8 cellular contexts compared by ENCODE assay signal in the genomic region with DNA sequence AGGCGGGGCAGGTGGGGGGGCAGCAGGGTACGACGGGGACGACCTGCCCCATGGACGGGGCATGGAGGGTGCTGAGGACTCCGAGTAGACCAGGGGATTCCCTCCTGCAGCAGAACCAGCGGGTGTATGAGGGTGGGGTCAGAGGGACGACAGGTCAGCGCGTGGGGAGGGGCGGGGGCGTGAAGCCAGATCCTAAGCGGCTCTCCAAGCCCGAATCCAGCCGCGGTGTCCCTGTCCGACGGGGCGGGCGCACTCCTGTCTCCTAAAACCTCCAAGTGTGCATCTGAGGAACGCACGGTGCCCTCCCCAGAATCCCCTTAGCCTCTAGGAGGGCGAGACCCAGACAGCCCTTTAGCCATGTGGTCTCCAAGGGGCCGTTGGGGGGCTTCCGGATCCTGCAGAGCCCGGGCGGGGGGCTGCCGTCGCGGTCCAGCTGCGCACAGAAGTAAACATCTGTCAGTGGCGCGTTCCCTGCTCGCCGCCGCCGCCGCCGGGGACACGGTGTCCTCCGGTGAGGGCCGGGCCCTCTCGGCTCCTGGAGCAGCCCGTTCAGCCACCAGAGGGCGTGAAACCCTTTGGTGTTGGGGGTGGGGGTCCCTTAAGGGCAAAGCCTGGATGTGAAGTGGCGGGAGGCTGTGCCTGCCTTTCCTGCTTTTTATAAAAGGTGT. TPM values are rescaled to one million over a fixed set of nuclear protein-coding genes. Genes with fewer than 3 reads are reported as not detected.
DNase-seq lines count a peak whose midpoint lies in the region; ATAC-seq and TF ChIP-seq lines count a peak whose summit lies in the region.

No MANE protein-coding gene starts in this region.

- POLR2A ChIA-PET in activated CD8-positive, alpha-beta T cell treated with anti-CD3 and anti-CD28 coated beads for 36 hours (lab: Charles Lee): no interaction called here
- POLR2A ChIA-PET in naive thymus-derived CD4-positive, alpha-beta T cell (lab: Charles Lee): no interaction called here

- H3K4me3 ChIP-seq in AG09309 (ENCODE audit: control insufficient read depth, low read depth, low read length): no peak overlapping the region
- no peak overlapping the region for H3K4me3 ChIP-seq in GM23248
- H3K4me3 ChIP-seq in epithelial cell of proximal tubule (ENCODE audit: low read depth, low read length): peak overlapping the region; percentile 35
- no peak overlapping the region for H3K4me3 ChIP-seq in naive thymus-derived CD4-positive, alpha-beta T cell (ENCODE audit: low read length)

- TF ChIP-seq CTCF in AG09309 (IDR thresholded peaks at IDR 0.05; ENCODE audit: control insufficient read depth, insufficient read depth, low read depth, low read length, missing control alignments) (peak; percentile 72), epithelial cell of proximal tubule (conservative IDR thresholded peaks at IDR 0.05; ENCODE audit: low read depth, low read length) (peak; percentile 82)
- peak; percentile 63 for TF ChIP-seq CTCF in activated CD8-positive, alpha-beta T cell treated with anti-CD3 and anti-CD28 coated beads for 36 hours (IDR thresholded peaks at IDR 0.05)

- H3K27ac Mint-ChIP-seq in activated CD8-positive, alpha-beta T cell treated with anti-CD3 and anti-CD28 coated beads for 36 hours: no peak overlapping the region
- H3K27ac Mint-ChIP-seq in naive thymus-derived CD4-positive, alpha-beta T cell: peak overlapping the region in 3 of 9 donors; percentile 4 to 72 (median 41)

- no peaks in the 10 kb centered on the region for H3K79me2 ChIP-seq in GM23248 (ENCODE audit: insufficient read depth)

- peaks cover 18% of the 10 kb centered on the region for H3K27me3 Mint-ChIP-seq in activated CD8-positive, alpha-beta T cell treated with anti-CD3 and anti-CD28 coated beads for 36 hours
- peaks cover 3 to 39% (median 12%) of the 10 kb centered on the region in 5 donors for H3K27me3 Mint-ChIP-seq in naive thymus-derived CD4-positive, alpha-beta T cell

- CTCF ChIA-PET in activated CD8-positive, alpha-beta T cell treated with anti-CD3 and anti-CD28 coated beads for 36 hours (lab: Charles Lee): interaction anchor here (1.4 to 1.6 kb wide), 2 partner anchors 22 to 217 kb away, joined by 4 to 8 read pairs; no protein-coding TSS in a partner anchor
- CTCF ChIA-PET in naive thymus-derived CD4-positive, alpha-beta T cell (lab: Charles Lee): interaction anchor here (1.1 kb wide), 1 partner anchor 217 kb away, joined by 6 read pairs; no protein-coding TSS in a partner anchor

- H3K4me1 Mint-ChIP-seq in activated CD8-positive, alpha-beta T cell treated with anti-CD3 and anti-CD28 coated beads for 36 hours (ENCODE audit: low read depth): peaks cover 22% of the 10 kb centered on the region
- peaks cover 7 to 24% (median 21%) of the 10 kb centered on the region in 7 donors for H3K4me1 Mint-ChIP-seq in naive thymus-derived CD4-positive, alpha-beta T cell

- intact Hi-C loops in activated CD8-positive, alpha-beta T cell treated with anti-CD3 and anti-CD28 coated beads for 36 hours (cut with micrococcal nuclease): loop anchor here (10.0 kb wide), 1 partner anchor 99 kb away; a partner anchor contains a TSS
- intact Hi-C loops in naive thymus-derived CD4-positive, alpha-beta T cell (cut with micrococcal nuclease): loop anchor here in 1 of 2 donors (2.0 kb wide), 1 partner anchor 15 kb away; a partner anchor contains a TSS

- H3K4me3 Mint-ChIP-seq in activated CD8-positive, alpha-beta T cell treated with anti-CD3 and anti-CD28 coated beads for 36 hours: peak overlapping the region; percentile 52
- H3K4me3 Mint-ChIP-seq in naive thymus-derived CD4-positive, alpha-beta T cell: peak overlapping the region in 9 of 10 donors; percentile 18 to 84 (median 59)

- H3K36me3 Mint-ChIP-seq in activated CD8-positive, alpha-beta T cell treated with anti-CD3 and anti-CD28 coated beads for 36 hours (ENCODE audit: low read depth): no peaks in the 10 kb centered on the region
- peaks cover 0 to 1% (median 0%) of the 10 kb centered on the region in 5 donors for H3K36me3 Mint-ChIP-seq in naive thymus-derived CD4-positive, alpha-beta T cell

- ATAC-seq in activated CD8-positive, alpha-beta T cell treated with anti-CD3 and anti-CD28 coated beads for 36 hours: no peak
- peak; percentile 21 for ATAC-seq in naive thymus-derived CD4-positive, alpha-beta T cell
- no peak for ATAC-seq in HG03045 (IDR thresholded peaks at IDR 0.05; ENCODE audit: unreplicated experiment)

- H3K4me2 ChIP-seq in GM23248 (ENCODE audit: unreplicated experiment): no peak overlapping the region

- H3K9me3 Mint-ChIP-seq in activated CD8-positive, alpha-beta T cell treated with anti-CD3 and anti-CD28 coated beads for 36 hours: no peaks in the 10 kb centered on the region
- H3K9me3 Mint-ChIP-seq in naive thymus-derived CD4-positive, alpha-beta T cell: peaks cover 0 to 1% (median 0%) of the 10 kb centered on the region in 11 donors

- H3K9ac ChIP-seq in GM23248: no peak overlapping the region

- H3K9me3 ChIP-seq in GM23248 (ENCODE audit: low read depth): no peaks in the 10 kb centered on the region
- no peaks in the 10 kb centered on the region for H3K9me3 ChIP-seq in naive thymus-derived CD4-positive, alpha-beta T cell (ENCODE audit: control insufficient read depth in 2 of 3, low read length in 3 of 3)

- DNase-seq in AG09309 (ENCODE audit: low read depth): no peak
- DNase-seq in GM23248: peak; percentile 71
- DNase-seq in NCI-H510A (lab: John Stamatoyannopoulos, UW): peak; percentile 78
- peak; percentile 73 for DNase-seq in activated CD8-positive, alpha-beta T cell treated with anti-CD3 and anti-CD28 coated beads for 36 hours
- no peak for DNase-seq in epithelial cell of proximal tubule (ENCODE audit: low read depth)
- peak; percentile 44 to 66 (median 60) for DNase-seq in naive thymus-derived CD4-positive, alpha-beta T cell
- DNase-seq in A172 (ENCODE audit: low spot score): no peak

- H3K4me1 ChIP-seq in GM23248 (ENCODE audit: insufficient read depth): no peaks in the 10 kb centered on the region
- peaks cover 13 to 20% of the 10 kb centered on the region in 2 donors for H3K4me1 ChIP-seq in naive thymus-derived CD4-positive, alpha-beta T cell (ENCODE audit: control insufficient read depth in 2 of 2, insufficient read depth in 2 of 2, low read length in 2 of 2)

- 7% methylated on average over 33 to 46 of the region's 46 CpGs for WGBS in GM23248 (ENCODE audit: low coverage in 1 of 2, low lambda C conversion rate in 2 of 2, missing lambda C conversion rate in 2 of 2), 2 experiments

- no peaks in the 10 kb centered on the region for H3F3A ChIP-seq in GM23248 (ENCODE audit: insufficient read depth)

- in situ Hi-C loops in GM23248 (cut with MboI): no loop called here

- no peaks in the 10 kb centered on the region for H3K36me3 ChIP-seq in GM23248 (ENCODE audit: low read depth)
- no peaks in the 10 kb centered on the region for H3K36me3 ChIP-seq in naive thymus-derived CD4-positive, alpha-beta T cell (ENCODE audit: control insufficient read depth in 2 of 3, insufficient read depth in 3 of 3, low read length in 3 of 3)

- no peak overlapping the region for H3K27ac ChIP-seq in GM23248
- peak overlapping the region; percentile 21 for H3K27ac ChIP-seq in naive thymus-derived CD4-positive, alpha-beta T cell (ENCODE audit: low read depth, low read length)

- H4K20me1 ChIP-seq in GM23248 (ENCODE audit: insufficient read depth): no peaks in the 10 kb centered on the region

- no peaks in the 10 kb centered on the region for H3K9me2 ChIP-seq in GM23248 (ENCODE audit: insufficient read depth)

- no peak overlapping the region for H2AFZ ChIP-seq in GM23248

- peaks cover 15% of the 10 kb centered on the region for H3K27me3 ChIP-seq in GM23248 (replicated peaks; ENCODE audit: insufficient read depth)
- H3K27me3 ChIP-seq in naive thymus-derived CD4-positive, alpha-beta T cell (ENCODE audit: control insufficient read depth in 2 of 2, insufficient read depth in 2 of 2, low read length in 2 of 2): no peaks in the 10 kb centered on the region

RNA-seq across cellular contexts. Expression of a gene that starts 0.7 kb away (rescaled TPM):
- total RNA-seq in GM23248 (2014; rRNA removed; shearing (Covaris generic)): not detected in 2 replicates
- polyA plus RNA-seq in GM23248 (2016; fragmentation: Nextera tagmentation; extraction: Ambion mirVana): not detected in 2 replicates
- total RNA-seq in activated CD8-positive, alpha-beta T cell treated with anti-CD3 and anti-CD28 coated beads for 36 hours: under 1 TPM in 1 of 2 experiments, not detected in 1; 0.72 TPM
- 0.69 and 0.94 TPM in 2 replicates for total RNA-seq in epithelial cell of proximal tubule
- total RNA-seq in naive thymus-derived CD4-positive, alpha-beta T cell: 1 to 10 TPM in 1 of 5 experiments, under 1 TPM in 3, not detected in 1; 0.19 to 1.0 (median 0.81) TPM
- polyA plus RNA-seq in naive thymus-derived CD4-positive, alpha-beta T cell: under 1 TPM; 0.21 to 0.64 TPM
- total RNA-seq in A172 (2014; rRNA removed; shearing (Covaris generic)): 1.4 TPM in 1 of 2 replicates, not detected in the other

RNA-seq across cellular contexts. Expression of a gene that starts 14.6 kb away (rescaled TPM):
- 18.6 and 18.8 TPM in 2 replicates for total RNA-seq in GM23248 (2014; rRNA removed; shearing (Covaris generic))
- polyA plus RNA-seq in GM23248 (2016; fragmentation: Nextera tagmentation; extraction: Ambion mirVana): 15.6 and 17.1 TPM in 2 replicates
- 10 to 100 TPM; 69.6 to 74.5 TPM for total RNA-seq in activated CD8-positive, alpha-beta T cell treated with anti-CD3 and anti-CD28 coated beads for 36 hours
- 35.1 and 56.8 TPM in 2 replicates for total RNA-seq in epithelial cell of proximal tubule
- total RNA-seq in naive thymus-derived CD4-positive, alpha-beta T cell: 100 to 1,000 TPM in 2 of 5 experiments, 10 to 100 TPM in 3; 53.2 to 179 (median 82.7) TPM
- polyA plus RNA-seq in naive thymus-derived CD4-positive, alpha-beta T cell: 10 to 100 TPM; 33.1 to 56.5 TPM
- total RNA-seq in A172 (2014; rRNA removed; shearing (Covaris generic)): 56.0 and 76.7 TPM in 2 replicates

RNA-seq across cellular contexts. Expression of a gene that starts 21.1 kb away (rescaled TPM):
- 0.25 TPM in 1 of 2 replicates, not detected in the other for total RNA-seq in GM23248 (2014; rRNA removed; shearing (Covaris generic))
- polyA plus RNA-seq in GM23248 (2016; fragmentation: Nextera tagmentation; extraction: Ambion mirVana): 0.14 and 0.19 TPM in 2 replicates
- total RNA-seq in activated CD8-positive, alpha-beta T cell treated with anti-CD3 and anti-CD28 coated beads for 36 hours: 1 to 10 TPM; 4.4 to 5.0 TPM
- 1.5 TPM in 1 of 2 replicates, not detected in the other for total RNA-seq in epithelial cell of proximal tubule
- 1 to 10 TPM; 4.7 to 8.6 (median 6.5) TPM for total RNA-seq in naive thymus-derived CD4-positive, alpha-beta T cell
- under 1 TPM in 1 of 2 donors, not detected in 1; 0.20 TPM for polyA plus RNA-seq in naive thymus-derived CD4-positive, alpha-beta T cell
- 0.41 and 2.0 TPM in 2 replicates for total RNA-seq in A172 (2014; rRNA removed; shearing (Covaris generic))

RNA-seq across cellular contexts. Expression of a gene that starts 33.9 kb away (rescaled TPM):
- not detected in 2 replicates for total RNA-seq in GM23248 (2014; rRNA removed; shearing (Covaris generic))
- polyA plus RNA-seq in GM23248 (2016; fragmentation: Nextera tagmentation; extraction: Ambion mirVana): not detected in 2 replicates
- not detected for total RNA-seq in activated CD8-positive, alpha-beta T cell treated with anti-CD3 and anti-CD28 coated beads for 36 hours
- not detected in 2 replicates for total RNA-seq in epithelial cell of proximal tubule
- not detected for total RNA-seq in naive thymus-derived CD4-positive, alpha-beta T cell
- polyA plus RNA-seq in naive thymus-derived CD4-positive, alpha-beta T cell: not detected
- total RNA-seq in A172 (2014; rRNA removed; shearing (Covaris generic)): not detected in 2 replicates

RNA-seq across cellular contexts. Expression of a gene that starts 45.6 kb away (rescaled TPM):
- total RNA-seq in GM23248 (2014; rRNA removed; shearing (Covaris generic)): not detected in 2 replicates
- polyA plus RNA-seq in GM23248 (2016; fragmentation: Nextera tagmentation; extraction: Ambion mirVana): not detected in 2 replicates
- not detected for total RNA-seq in activated CD8-positive, alpha-beta T cell treated with anti-CD3 and anti-CD28 coated beads for 36 hours
- total RNA-seq in epithelial cell of proximal tubule: 1.4 and 5.4 TPM in 2 replicates
- under 1 TPM in 2 of 5 experiments, not detected in 3; 0.29 to 0.45 TPM for total RNA-seq in naive thymus-derived CD4-positive, alpha-beta T cell
- not detected for polyA plus RNA-seq in naive thymus-derived CD4-positive, alpha-beta T cell
- not detected in 2 replicates for total RNA-seq in A172 (2014; rRNA removed; shearing (Covaris generic))

Comparison
In these comparisons a context has a peak if more than half of its experiments do, and no peak if none do; other contexts are left out.
1. DNase-seq: peak in GM23248 (single experiment), NCI-H510A (single experiment), activated CD8-positive, alpha-beta T cell treated with anti-CD3 and anti-CD28 coated beads for 36 hours (single experiment) and naive thymus-derived CD4-positive, alpha-beta T cell (9 of 9); none in AG09309 (single experiment), epithelial cell of proximal tubule (single experiment) and A172 (single experiment).
2. Peak in every context shown above with its lines, with median percentiles within 50 percentile points of each other: CTCF ChIP-seq.